ENCODE assay signal across 11 cellular contexts in the genomic region with DNA sequence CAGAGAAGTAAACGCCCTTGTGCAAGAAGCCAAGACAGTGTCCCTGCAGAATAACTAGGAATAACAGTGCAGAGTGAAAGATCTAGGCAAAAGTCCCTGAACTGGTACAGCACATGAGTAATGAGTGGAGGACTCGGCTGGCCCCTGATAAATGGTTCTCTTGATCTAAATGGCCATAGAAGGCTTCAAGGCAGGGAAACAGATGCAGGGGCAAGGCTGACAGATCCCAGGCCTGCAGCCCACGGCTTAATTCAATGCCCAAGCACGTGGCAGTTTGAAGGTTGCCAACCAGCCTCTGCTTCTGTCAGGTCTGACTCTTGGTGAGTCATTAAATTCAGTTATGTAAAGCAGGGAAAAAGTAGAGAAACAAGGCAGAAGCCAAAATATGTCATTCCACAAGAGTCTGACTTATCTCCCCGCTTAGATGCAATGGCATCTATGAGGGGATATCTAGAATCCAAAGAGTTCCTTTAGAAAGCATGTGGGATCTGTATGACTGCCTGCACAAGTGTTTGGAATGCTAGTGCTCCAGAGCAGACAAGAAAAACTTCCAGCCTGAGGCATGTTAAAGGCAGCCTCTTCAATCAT.
A peak's percentile ranks its signal among the peaks of the same experiment; 100 is the strongest.
DNase-seq lines count a peak whose midpoint lies in the region; TF ChIP-seq lines count a peak whose summit lies in the region.
"Had no signal": no experiment of that assay in that cellular context is flagged by ENCODE, and none has a peak within 500 bp of the region (broad histone marks: within the 10 kb centered on the region; RNA-seq: fewer than 3 reads in every experiment).

No MANE protein-coding gene starts in this region.

- H3K36me3 ChIP-seq in thyroid gland (no peaks in the 10 kb centered on the region), WERI-Rb-1 (no peaks in the 10 kb centered on the region)
- H3K36me3 ChIP-seq: ovary had no signal

- H3K27ac ChIP-seq in thyroid gland (peak overlapping the region in 1 of 3 donors; percentile 64), WERI-Rb-1 (no peak overlapping the region)
- H3K27ac ChIP-seq: ovary had no signal

- DNase-seq in M059J (ENCODE audit: low read depth) (peak; percentile 41), dedifferentiated amniotic fluid mesenchymal stem cell (ENCODE audit: extremely low spot score) (peak; percentile 45), kidney tubule cell (ENCODE audit: low spot score) (peak; percentile 3), thyroid gland (peak; percentile 31 to 41), WERI-Rb-1 (no peak), endothelial cell (ENCODE audit: low spot score) (no peak)
- DNase-seq in stimulated activated CD8-positive, alpha-beta memory T cell treated with anti-CD3 and anti-CD28 coated beads, Interleukin-4, amount 100 ng/mL, for 48 hours: no peak
- DNase-seq: NCI-H345, SW 1271 had no signal

- peaks cover 7 to 10% of the 10 kb centered on the region in 2 donors for H3K4me1 ChIP-seq in thyroid gland

- no peaks in the 10 kb centered on the region for H3K9me3 Mint-ChIP-seq in endothelial cell (ENCODE audit: unreplicated experiment)
- H3K9me3 Mint-ChIP-seq: central memory CD8-positive, alpha-beta T cell had no signal

- H3K27me3 ChIP-seq in thyroid gland (no peaks in the 10 kb centered on the region), WERI-Rb-1 (ENCODE audit: insufficient read depth, low read depth, severe bottlenecking) (no peaks in the 10 kb centered on the region)
- H3K27me3 ChIP-seq: ovary had no signal

- peaks cover 5% of the 10 kb centered on the region for H3K36me3 Mint-ChIP-seq in endothelial cell (ENCODE audit: low read depth, unreplicated experiment)

- H3K9me3 ChIP-seq in thyroid gland (no peaks in the 10 kb centered on the region), WERI-Rb-1 (ENCODE audit: severe bottlenecking) (no peaks in the 10 kb centered on the region)
- H3K9me3 ChIP-seq: ovary had no signal

- no peak for TF ChIP-seq POLR2A in thyroid gland (IDR thresholded peaks at IDR 0.05)

- no peaks in the 10 kb centered on the region for H3K4me1 Mint-ChIP-seq in endothelial cell (ENCODE audit: unreplicated experiment)
- H3K4me1 Mint-ChIP-seq: central memory CD8-positive, alpha-beta T cell had no signal

- H3K4me3 ChIP-seq in thyroid gland (replicated peaks in 1 of 3) (no peak overlapping the region), WERI-Rb-1 (ENCODE audit: low read depth, low read length) (no peak overlapping the region)
- H3K4me3 ChIP-seq: ovary had no signal

- H3K4me3 Mint-ChIP-seq in endothelial cell (ENCODE audit: unreplicated experiment): no peak overlapping the region
- H3K4me3 Mint-ChIP-seq: central memory CD8-positive, alpha-beta T cell had no signal

- no peak overlapping the region for H3K27ac Mint-ChIP-seq in endothelial cell (ENCODE audit: unreplicated experiment)

- no peaks in the 10 kb centered on the region for H3K27me3 Mint-ChIP-seq in endothelial cell (ENCODE audit: unreplicated experiment)
- H3K27me3 Mint-ChIP-seq: central memory CD8-positive, alpha-beta T cell had no signal

- TF ChIP-seq CTCF in thyroid gland (IDR thresholded peaks at IDR 0.05) (no peak), WERI-Rb-1 (IDR thresholded peaks at IDR 0.05; ENCODE audit: low read depth, low read length) (no peak), endothelial cell (IDR thresholded peaks at IDR 0.05; ENCODE audit: unreplicated experiment) (no peak)

- WGBS in thyroid gland, 2 donors: 35 to 37% methylated on average over 5 of the region's 5 CpGs

- intact Hi-C loops in thyroid gland (cut with DNase I): no loop called here

Comparison
In these comparisons a context has a peak if more than half of its experiments do, and no peak if none do; other contexts are left out.
1. DNase-seq: peak in M059J (single experiment), dedifferentiated amniotic fluid mesenchymal stem cell (single experiment), kidney tubule cell (single experiment) and thyroid gland (2 of 2); none in WERI-Rb-1 (single experiment), endothelial cell (single experiment) and stimulated activated CD8-positive, alpha-beta memory T cell treated with anti-CD3 and anti-CD28 coated beads, Interleukin-4, amount 100 ng/mL, for 48 hours (single experiment).